ENCODE assay signal across 21 cellular contexts in genomic region chr1:30332100-30333094, GRCh38.
DNase-seq lines count a peak whose midpoint lies in the region; ATAC-seq and TF ChIP-seq lines count a peak whose summit lies in the region.
"Had no signal": no experiment of that assay in that cellular context is flagged by ENCODE, and none has a peak within 500 bp of the region (broad histone marks: within the 10 kb centered on the region; RNA-seq: fewer than 3 reads in every experiment).

No MANE protein-coding gene starts in this region.

- no peak overlapping the region for H3K4me3 Mint-ChIP-seq in H9
- H3K4me3 Mint-ChIP-seq: HFFc6 had no signal

- H3K9me3 Mint-ChIP-seq in H9, result no peaks in the 10 kb centered on the region

- no peaks in the 10 kb centered on the region for H3K23me2 ChIP-seq in H9 (ENCODE audit: insufficient read length, low read depth, low read length, poor library complexity, severe bottlenecking)

- no peak overlapping the region for H2BK12ac ChIP-seq in H9 (ENCODE audit: insufficient read length, low read depth, low read length)

- H2BK15ac ChIP-seq in H9 (ENCODE audit: low read depth, low read length) (no peak overlapping the region), mesendoderm (replicated peaks; ENCODE audit: low read depth) (no peak overlapping the region)

- H3K36me3 ChIP-seq in colonic mucosa (no peaks in the 10 kb centered on the region), mesendoderm (ENCODE audit: control insufficient read depth, insufficient read depth, low read length) (no peaks in the 10 kb centered on the region)
- H3K36me3 ChIP-seq: BE2C had no signal

- no peaks in the 10 kb centered on the region for H3K79me2 ChIP-seq in H9 (ENCODE audit: insufficient read depth, low read length)
- H3K79me2 ChIP-seq in mesendoderm (ENCODE audit: control insufficient read depth, insufficient read depth, low read length), result no peaks in the 10 kb centered on the region

- H3K9me3 ChIP-seq in H9 (ENCODE audit: control insufficient read depth, low read depth, low read length) (no peaks in the 10 kb centered on the region), colonic mucosa (no peaks in the 10 kb centered on the region)
- H3K9me3 ChIP-seq: BE2C had no signal

- intact Hi-C loops in colonic mucosa (cut with DNase I), result no loop called here

- H3K36me3 Mint-ChIP-seq in H9 (ENCODE audit: insufficient read depth in 1 of 3, low read depth in 3 of 3), result no peaks in the 10 kb centered on the region

- no peaks in the 10 kb centered on the region for H3K4me1 ChIP-seq in H9 (ENCODE audit: insufficient read depth, low read length)
- no peaks in the 10 kb centered on the region for H3K4me1 ChIP-seq in colonic mucosa
- H3K4me1 ChIP-seq in mesendoderm (ENCODE audit: control insufficient read depth, low read depth, low read length), result no peaks in the 10 kb centered on the region
- H3K4me1 ChIP-seq: BE2C had no signal

- H2AK5ac ChIP-seq in H9 (ENCODE audit: insufficient read length, low read length) (no peak overlapping the region), mesendoderm (ENCODE audit: low read length) (no peak overlapping the region)

- no peak overlapping the region for H2AFZ ChIP-seq in H9 (ENCODE audit: low read length)

- no peak overlapping the region for H4K5ac ChIP-seq in H9 (ENCODE audit: insufficient read length, low read depth, low read length)
- no peak overlapping the region for H4K5ac ChIP-seq in mesendoderm (ENCODE audit: low read length)

- H2BK120ac ChIP-seq in H9 (ENCODE audit: low read depth, low read length, poor library complexity, severe bottlenecking) (no peak overlapping the region), mesendoderm (ENCODE audit: low read depth, low read length) (no peak overlapping the region)

- H3K27ac ChIP-seq in H9 (ENCODE audit: insufficient read length, low read depth, low read length) (no peak overlapping the region), colonic mucosa (no peak overlapping the region), mesendoderm (ENCODE audit: low read depth, low read length) (no peak overlapping the region)
- H3K27ac ChIP-seq: SK-N-MC had no signal

- ATAC-seq in GM19351 (IDR thresholded peaks at IDR 0.05; ENCODE audit: unreplicated experiment), result no peak
- ATAC-seq: GM12878 had no signal

- H3K23ac ChIP-seq in H9 (ENCODE audit: insufficient read length, low read depth, low read length) (no peak overlapping the region), mesendoderm (ENCODE audit: low read length) (no peak overlapping the region)

- H3K56ac ChIP-seq in H9 (ENCODE audit: insufficient read length, low read depth, low read length), result no peak overlapping the region
- no peak overlapping the region for H3K56ac ChIP-seq in mesendoderm (ENCODE audit: low read length)

- no peaks in the 10 kb centered on the region for H3K27me3 Mint-ChIP-seq in H9 (ENCODE audit: low read depth)

- no peak overlapping the region for H3K4ac ChIP-seq in H9 (ENCODE audit: low read depth, low read length)
- H3K4ac ChIP-seq in mesendoderm (ENCODE audit: low read depth, low read length), result no peak overlapping the region

- H3K4me3 ChIP-seq in colonic mucosa, result no peak overlapping the region
- H3K4me3 ChIP-seq in mesendoderm (ENCODE audit: low read length), result no peak overlapping the region
- H3K4me3 ChIP-seq: GM12878, SK-N-MC had no signal

- H3K27me3 ChIP-seq in H9 (ENCODE audit: insufficient read depth, low read length) (no peaks in the 10 kb centered on the region), colonic mucosa (no peaks in the 10 kb centered on the region), mesendoderm (ENCODE audit: insufficient read depth, low read length, poor library complexity) (no peaks in the 10 kb centered on the region)
- H3K27me3 ChIP-seq: BE2C had no signal

- H2BK5ac ChIP-seq in H9 (ENCODE audit: insufficient read length, low read length), result no peak overlapping the region
- H2BK5ac ChIP-seq in mesendoderm (ENCODE audit: low read length), result no peak overlapping the region

- no peak overlapping the region for H4K91ac ChIP-seq in H9 (ENCODE audit: insufficient read length, low read depth, low read length)

- H3K79me1 ChIP-seq in H9 (ENCODE audit: insufficient read depth, low read depth, low read length, poor library complexity, severe bottlenecking) (no peaks in the 10 kb centered on the region), mesendoderm (ENCODE audit: low read length) (no peaks in the 10 kb centered on the region)

- H3K14ac ChIP-seq in H9 (ENCODE audit: insufficient read depth, low read length), result no peak overlapping the region

- H3K9ac ChIP-seq in H9 (ENCODE audit: extremely low read depth, insufficient read length, low read length) (no peak overlapping the region), colonic mucosa (ENCODE audit: low read depth in 2 of 2, low read length in 2 of 2) (no peak overlapping the region), mesendoderm (ENCODE audit: low read length) (no peak overlapping the region)

- H3K4me1 Mint-ChIP-seq in H9, result peaks cover 12 to 13% of the 10 kb centered on the region in 2 experiments

- no peak overlapping the region for H4K8ac ChIP-seq in H9 (replicated peaks; ENCODE audit: insufficient read length, low read depth, low read length)
- no peak overlapping the region for H4K8ac ChIP-seq in mesendoderm (ENCODE audit: low read depth, low read length)

- no peak overlapping the region for H3K18ac ChIP-seq in H9 (ENCODE audit: insufficient read length, low read depth, low read length)
- no peak overlapping the region for H3K18ac ChIP-seq in mesendoderm (ENCODE audit: low read length)

- no peak overlapping the region for H2BK20ac ChIP-seq in H9 (ENCODE audit: low read depth, low read length, poor library complexity, severe bottlenecking)

- H3T11ph ChIP-seq in H9 (ENCODE audit: low read length), result no peak overlapping the region

- WGBS in H9 (ENCODE audit: extremely low coverage, insufficient read length, low lambda C conversion rate), result no CpG with 5 or more reads among the region's 18 CpGs
- no CpG with 5 or more reads among the region's 18 CpGs for WGBS in mesendoderm (ENCODE audit: extremely low coverage, insufficient coverage, low lambda C conversion rate)

- H4K20me1 ChIP-seq in H9 (ENCODE audit: control insufficient read depth, insufficient read depth, insufficient read length), result no peaks in the 10 kb centered on the region

- no peak for TF ChIP-seq CTCF in H9 (conservative IDR thresholded peaks at IDR 0.05)
- no peak for TF ChIP-seq CTCF in colonic mucosa (IDR thresholded peaks at IDR 0.05)

- no peak overlapping the region for H3K27ac Mint-ChIP-seq in H9
- H3K27ac Mint-ChIP-seq: HFFc6 had no signal

- H3K4me2 ChIP-seq in H9 (ENCODE audit: insufficient read depth, insufficient read length, low read length), result no peak overlapping the region
- H3K4me2 ChIP-seq in mesendoderm (ENCODE audit: low read length), result no peak overlapping the region

- peak; percentile 50 for DNase-seq in Daoy (ENCODE audit: low read depth)
- peak; percentile 20 for DNase-seq in H9
- peak; percentile 8 for DNase-seq in colonic mucosa
- DNase-seq in mesendoderm, result peak; percentile 21
- DNase-seq in NK-92 treated with Interleukin-12 subunit alpha and Interleukin-12 subunit beta, amount 100 ng/mL, for 24 hours (lab: John Stamatoyannopoulos, UW), result no peak
- DNase-seq in stimulated activated CD4-positive, alpha-beta T cell treated with anti-CD3 and anti-CD28 coated beads, Interleukin-12 subunit alpha, Interleukin-12 subunit beta, amount 100 ng/mL, for 4 hours, result no peak
- DNase-seq: BE2C, HFFc6, Karpas-422, MV-4-11, NCI-H1105 treated with DMSO at 0.1 percent for 48 hours, NCI-H1694, NCI-H2081, NCI-H2171 treated with DMSO at 0.1 percent for 48 hours, NCI-H446, NCI-H526, RPMI8226, SHP77 treated with DMSO at 0.1 percent for 48 hours had no signal

Comparison
In these comparisons a context has a peak if more than half of its experiments do, and no peak if none do; other contexts are left out.
1. DNase-seq: peak in Daoy (single experiment), H9 (single experiment), colonic mucosa (single experiment) and mesendoderm (single experiment); none in NK-92 treated with Interleukin-12 subunit alpha and Interleukin-12 subunit beta, amount 100 ng/mL, for 24 hours (single experiment) and stimulated activated CD4-positive, alpha-beta T cell treated with anti-CD3 and anti-CD28 coated beads, Interleukin-12 subunit alpha, Interleukin-12 subunit beta, amount 100 ng/mL, for 4 hours (single experiment).